1 cellular context compared by ENCODE assay signal in the genomic region with DNA sequence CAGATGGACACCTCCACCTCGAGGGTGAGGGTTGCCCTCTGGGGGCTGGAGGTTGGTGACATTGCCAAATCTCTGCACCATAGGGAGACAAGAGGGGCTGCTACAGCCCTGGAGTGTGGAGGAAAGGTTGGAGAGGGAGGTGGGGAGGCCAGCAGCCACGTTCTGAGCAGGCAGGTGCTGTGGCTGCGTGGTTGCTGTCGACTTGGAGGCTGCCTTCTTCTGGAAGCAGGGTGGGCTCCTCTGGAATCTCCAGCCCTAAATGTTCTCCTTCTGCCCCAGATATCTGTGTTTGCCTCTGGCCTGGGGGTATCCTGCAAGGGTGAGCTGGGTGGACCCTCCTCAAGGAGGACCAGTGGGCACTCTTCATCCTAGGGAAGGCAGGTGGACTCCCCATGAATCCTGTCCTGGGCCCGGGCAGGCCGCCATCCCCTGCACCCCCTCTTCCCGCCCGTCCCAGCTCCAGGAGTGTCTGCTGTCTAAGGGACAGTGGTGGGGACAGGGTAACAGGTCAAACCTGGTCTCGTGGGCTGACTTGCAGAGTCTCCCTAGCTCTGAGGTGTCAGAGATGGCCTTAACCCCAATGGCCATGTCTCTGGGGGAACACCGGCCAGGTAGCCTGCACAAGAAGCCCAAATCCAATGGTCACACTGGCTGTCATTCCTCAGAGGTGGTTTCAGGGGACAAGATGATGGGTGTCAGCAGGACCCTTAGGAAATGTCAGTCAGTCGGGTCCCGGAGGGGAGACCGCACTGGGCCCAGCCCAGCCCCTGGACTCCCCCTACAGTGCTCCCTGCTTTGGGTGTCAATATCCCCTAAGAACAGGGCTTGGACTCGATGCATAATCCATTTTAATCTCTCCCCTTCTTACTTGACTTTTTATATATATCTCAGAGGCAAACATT.
TF ChIP-seq lines count a peak whose summit lies in the region.

No MANE protein-coding gene starts in this region.

TF ChIP-seq in HEK293, 187 proteins besides CTCF, POLR2A, EP300 and RAD21:
- TF ChIP-seq ZNF211 (tag by site-specific recombination; IDR thresholded peaks at IDR 0.05; ENCODE audit: low read depth) (no peak), ZNF132 (tag by site-specific recombination; IDR thresholded peaks at IDR 0.05; ENCODE audit: borderline replicate concordance) (no peak), ZNF214 (tag by site-specific recombination; IDR thresholded peaks at IDR 0.05; ENCODE audit: borderline replicate concordance) (no peak)
